ENCODE assay signal across 20 cellular contexts in genomic region chr14:63563370-63564026, GRCh38. TPM values are rescaled to one million over a fixed set of nuclear protein-coding genes. Genes with fewer than 3 reads are reported as not detected.
A peak's percentile ranks its signal among the peaks of the same experiment; 100 is the strongest.
DNase-seq lines count a peak whose midpoint lies in the region; ATAC-seq, FAIRE-seq and TF ChIP-seq lines count a peak whose summit lies in the region.
"Had no signal": no experiment of that assay in that cellular context is flagged by ENCODE, and none has a peak within 500 bp of the region (broad histone marks: within the 10 kb centered on the region; RNA-seq: fewer than 3 reads in every experiment).

No MANE protein-coding gene starts in this region.

- ATAC-seq in K562 = no peak; the same call in 2 of the 3 replicates
- no peak for ATAC-seq in HG03342 (IDR thresholded peaks at IDR 0.05; ENCODE audit: unreplicated experiment)
- ATAC-seq in HG02610 (IDR thresholded peaks at IDR 0.05; ENCODE audit: unreplicated experiment) = no peak
- ATAC-seq: activated naive CD8-positive, alpha-beta T cell treated with anti-CD3 and anti-CD28 coated beads, Interleukin-2, amount 50 U/mL, for 24 hours; naive thymus-derived CD8-positive, alpha-beta T cell had no signal

- dilution Hi-C loops in keratinocyte (cut with MboI; ENCODE audit: extremely low pct_ligation_motif_present, low sequenced_read_pairs) = no loop called here

- no peaks in the 10 kb centered on the region for H3K9me3 ChIP-seq in Caco-2
- no peaks in the 10 kb centered on the region for H3K9me3 ChIP-seq in Loucy (ENCODE audit: insufficient read depth, low read depth, low read length)
- H3K9me3 ChIP-seq in K562 (replicated peaks; ENCODE audit: control insufficient read depth, insufficient read depth, low read depth, low read length) = no peaks in the 10 kb centered on the region
- H3K9me3 ChIP-seq in keratinocyte (ENCODE audit: control insufficient read depth, low read depth, low read length) = no peaks in the 10 kb centered on the region
- H3K9me3 ChIP-seq: tibial artery had no signal

- H3K4me1 Mint-ChIP-seq in Caco-2 (ENCODE audit: low read depth, unreplicated experiment) = peaks cover 8% of the 10 kb centered on the region
- no peaks in the 10 kb centered on the region for H3K4me1 Mint-ChIP-seq in activated naive CD4-positive, alpha-beta T cell treated with anti-CD3 and anti-CD28 coated beads for 36 hours (ENCODE audit: low read depth)
- H3K4me1 Mint-ChIP-seq: activated naive CD8-positive, alpha-beta T cell treated with anti-CD3 and anti-CD28 coated beads, Interleukin-2, amount 50 U/mL, for 24 hours; naive thymus-derived CD8-positive, alpha-beta T cell had no signal

- TF ChIP-seq POLR2A in K562 (conservative IDR thresholded peaks at IDR 0.05) = no peak

- no peak for TF ChIP-seq RAD21 in K562 (CRISPR knock-in tag; conservative IDR thresholded peaks at IDR 0.05 in 1 of 2, IDR thresholded peaks at IDR 0.05 in 1 of 2)

- no peak for TF ChIP-seq EP300 in K562 (IDR thresholded peaks at IDR 0.05; ENCODE audit: low read length)

- H3K4me3 Mint-ChIP-seq in Caco-2 (ENCODE audit: unreplicated experiment) = no peak overlapping the region
- H3K4me3 Mint-ChIP-seq in activated naive CD4-positive, alpha-beta T cell treated with anti-CD3 and anti-CD28 coated beads for 36 hours = no peak overlapping the region
- H3K4me3 Mint-ChIP-seq: activated naive CD8-positive, alpha-beta T cell treated with anti-CD3 and anti-CD28 coated beads, Interleukin-2, amount 50 U/mL, for 24 hours; naive thymus-derived CD8-positive, alpha-beta T cell had no signal

- H3K9me2 ChIP-seq in Loucy (replicated peaks; ENCODE audit: low read depth, low read length) = no peaks in the 10 kb centered on the region

- peak overlapping the region; percentile 75 for H3K27ac Mint-ChIP-seq in Caco-2 (ENCODE audit: unreplicated experiment)
- no peak overlapping the region for H3K27ac Mint-ChIP-seq in activated naive CD4-positive, alpha-beta T cell treated with anti-CD3 and anti-CD28 coated beads for 36 hours
- H3K27ac Mint-ChIP-seq: activated naive CD8-positive, alpha-beta T cell treated with anti-CD3 and anti-CD28 coated beads, Interleukin-2, amount 50 U/mL, for 24 hours; naive thymus-derived CD8-positive, alpha-beta T cell had no signal

- H2AFZ ChIP-seq in Loucy (ENCODE audit: low read length) (0 out of 2 replicates have a peak overlapping the region, but pooled peaks have one; percentile 22), K562 (ENCODE audit: low read depth, low read length) (no peak overlapping the region), keratinocyte (ENCODE audit: control insufficient read depth, low read length) (no peak overlapping the region)

- H3K4me2 ChIP-seq in Loucy (ENCODE audit: low read depth, low read length, poor library complexity, severe bottlenecking) (no peak overlapping the region), K562 (ENCODE audit: insufficient read depth, low read length) (no peak overlapping the region), keratinocyte (ENCODE audit: control insufficient read depth, extremely low read depth, insufficient read depth, low read depth, low read length) (no peak overlapping the region)

- H3F3A ChIP-seq in Loucy (ENCODE audit: low read depth) = no peaks in the 10 kb centered on the region

- no peaks in the 10 kb centered on the region for H3K36me3 Mint-ChIP-seq in Caco-2 (ENCODE audit: insufficient read depth, unreplicated experiment)
- no peaks in the 10 kb centered on the region for H3K36me3 Mint-ChIP-seq in activated naive CD4-positive, alpha-beta T cell treated with anti-CD3 and anti-CD28 coated beads for 36 hours (ENCODE audit: low read depth)
- H3K36me3 Mint-ChIP-seq: naive thymus-derived CD8-positive, alpha-beta T cell had no signal

- in situ Hi-C loops in K562 (cut with MboI) = no loop called here

- H3K9ac ChIP-seq in Loucy (ENCODE audit: low read depth, low read length, poor library complexity, severe bottlenecking) (no peak overlapping the region), K562 (ENCODE audit: insufficient read depth in 1 of 2, low read depth in 2 of 2, low read length in 2 of 2) (no peak overlapping the region), keratinocyte (ENCODE audit: control insufficient read depth, extremely low read depth, insufficient read depth, low read length) (no peak overlapping the region)

- CTCF ChIA-PET in Caco-2 (lab: Charles Lee) (no interaction called here), K562 (lab: Yijun Ruan, JAX; ENCODE audit: low intra/inter-chr PET ratio) (no interaction called here)
- CTCF ChIA-PET in activated naive CD4-positive, alpha-beta T cell treated with anti-CD3 and anti-CD28 coated beads for 36 hours (lab: Charles Lee) = no interaction called here

- no peak for TF ChIP-seq CTCF in Caco-2 (IDR thresholded peaks at IDR 0.05; ENCODE audit: insufficient read depth in 1 of 2, low read depth in 1 of 2, low read length in 1 of 2, severe bottlenecking in 1 of 2, unreplicated experiment in 1 of 2)
- no peak for TF ChIP-seq CTCF in Loucy (conservative IDR thresholded peaks at IDR 0.05; ENCODE audit: low read length)
- TF ChIP-seq CTCF in K562 (IDR thresholded peaks at IDR 0.05 in 2 of 3, conservative IDR thresholded peaks at IDR 0.05 in 1 of 3; ENCODE audit: insufficient read depth in 2 of 3, low read depth in 1 of 3, low read length in 3 of 3) = no peak
- TF ChIP-seq CTCF in keratinocyte (optimal IDR thresholded peaks at IDR 0.05 in 1 of 3, IDR thresholded peaks at IDR 0.05 in 1 of 3, conservative IDR thresholded peaks at IDR 0.05 in 1 of 3; ENCODE audit: extremely low read depth in 1 of 3, insufficient read depth in 2 of 3, low read length in 3 of 3) = no peak

- DNase-seq in Caco-2 (peak in 1 of 2 experiments; percentile 36), K562 (ENCODE audit: extremely low read depth in 1 of 4, low spot score in 3 of 4) (peak in 1 of 4 experiments; percentile 13), keratinocyte (ENCODE audit: low read depth, low spot score) (no peak), AML-193 (lab: John Stamatoyannopoulos, UW) (no peak)
- DNase-seq in activated naive CD4-positive, alpha-beta T cell treated with anti-CD3 and anti-CD28 coated beads for 36 hours = no peak
- DNase-seq: activated CD4-positive, alpha-beta T cell treated with anti-CD3 and anti-CD28 coated beads, Interleukin-2, amount 50 U/mL, for 4 hours; activated naive CD8-positive, alpha-beta T cell treated with anti-CD3 and anti-CD28 coated beads, Interleukin-2, amount 50 U/mL, for 24 hours; activated T-cell treated with anti-CD3 and anti-CD28 coated beads, Interleukin-2, amount 50 U/mL, for 48 hours; naive thymus-derived CD8-positive, alpha-beta T cell; NCI-H1092; NCI-H2227 treated with DMSO at 0.1 percent for 48 hours; retina; stimulated activated CD8-positive, alpha-beta memory T cell treated with anti-CD3 and anti-CD28 coated beads, Interleukin-4, amount 100 ng/mL, for 48 hours had no signal

- no peak overlapping the region for H3K27ac ChIP-seq in K562 (ENCODE audit: extremely low read depth, low read depth, low read length)
- no peak overlapping the region for H3K27ac ChIP-seq in keratinocyte (ENCODE audit: control insufficient read depth, insufficient read depth, low read length)
- H3K27ac ChIP-seq: coronary artery, SK-N-MC, tibial artery had no signal

- H3K79me2 ChIP-seq in Loucy (ENCODE audit: insufficient read depth, low read length) (no peaks in the 10 kb centered on the region), K562 (ENCODE audit: control insufficient read depth, insufficient read depth, low read length) (no peaks in the 10 kb centered on the region), keratinocyte (ENCODE audit: control insufficient read depth, insufficient read depth, low read length) (no peaks in the 10 kb centered on the region)

- no peaks in the 10 kb centered on the region for H3K27me3 Mint-ChIP-seq in Caco-2 (ENCODE audit: insufficient read depth, unreplicated experiment)
- H3K27me3 Mint-ChIP-seq in activated naive CD4-positive, alpha-beta T cell treated with anti-CD3 and anti-CD28 coated beads for 36 hours (ENCODE audit: low read depth) = no peaks in the 10 kb centered on the region

- H4K20me1 ChIP-seq in Loucy (ENCODE audit: insufficient read depth, low read length, poor library complexity, severe bottlenecking) (no peaks in the 10 kb centered on the region), K562 (replicated peaks; ENCODE audit: control insufficient read depth, insufficient read depth, low read length) (no peaks in the 10 kb centered on the region), keratinocyte (ENCODE audit: control insufficient read depth, extremely low read depth, insufficient read depth, low read length) (no peaks in the 10 kb centered on the region)

- H3K9me1 ChIP-seq in K562 (ENCODE audit: control insufficient read depth, insufficient read depth, low read length) (no peaks in the 10 kb centered on the region), keratinocyte (ENCODE audit: control insufficient read depth, extremely low read depth, insufficient read depth, low read length) (no peaks in the 10 kb centered on the region)

- H3K4me3 ChIP-seq in Caco-2 (ENCODE audit: low read depth, low read length) (no peak overlapping the region), Loucy (ENCODE audit: low read length, poor library complexity, severe bottlenecking) (no peak overlapping the region), K562 (no peak overlapping the region), keratinocyte (ENCODE audit: control insufficient read depth in 2 of 3, extremely low read depth in 1 of 3, insufficient read depth in 2 of 3, low read depth in 1 of 3, low read length in 3 of 3) (no peak overlapping the region)
- H3K4me3 ChIP-seq: coronary artery, SK-N-MC, tibial artery had no signal

- FAIRE-seq in K562 (lab: Jason Lieb, UNC) (no peak), keratinocyte (lab: Jason Lieb, UNC) (peak; percentile 74)
- FAIRE-seq: D721Med had no signal

- no peaks in the 10 kb centered on the region for H3K36me3 ChIP-seq in Caco-2 (ENCODE audit: control insufficient read depth, insufficient read depth, low read length)
- no peaks in the 10 kb centered on the region for H3K36me3 ChIP-seq in Loucy (ENCODE audit: insufficient read depth, low read length)
- no peaks in the 10 kb centered on the region for H3K36me3 ChIP-seq in K562 (ENCODE audit: control insufficient read depth, insufficient read depth, low read length)
- H3K36me3 ChIP-seq in keratinocyte (ENCODE audit: control insufficient read depth in 2 of 2, extremely low read depth in 1 of 2, insufficient read depth in 2 of 2, low read length in 2 of 2) = no peaks in the 10 kb centered on the region
- H3K36me3 ChIP-seq: tibial artery had no signal

- intact Hi-C loops in Caco-2 (cut with micrococcal nuclease; ENCODE audit: unreplicated experiment) (no loop called here), K562 (cut with micrococcal nuclease) (no loop called here)
- intact Hi-C loops in activated naive CD4-positive, alpha-beta T cell treated with anti-CD3 and anti-CD28 coated beads for 36 hours (cut with micrococcal nuclease) = no loop called here

- POLR2A ChIA-PET in Caco-2 (lab: Charles Lee) (interaction anchor here (1.0 kb wide), 1 partner anchor 20 kb away, joined by 3 read pairs; no protein-coding TSS in a partner anchor), K562 (lab: Yijun Ruan, JAX) (no interaction called here)

- H3K9me3 Mint-ChIP-seq in Caco-2 (ENCODE audit: unreplicated experiment) = peaks cover 10% of the 10 kb centered on the region
- H3K9me3 Mint-ChIP-seq in activated naive CD4-positive, alpha-beta T cell treated with anti-CD3 and anti-CD28 coated beads for 36 hours = no peaks in the 10 kb centered on the region
- H3K9me3 Mint-ChIP-seq: activated naive CD8-positive, alpha-beta T cell treated with anti-CD3 and anti-CD28 coated beads, Interleukin-2, amount 50 U/mL, for 24 hours had no signal

- BruUV-seq in Caco-2 (replicated peaks; lab: Mats Ljungman, UMichigan) (no TSS peak), K562 (replicated peaks; lab: Mats Ljungman, UMichigan) (no TSS peak)

- H3K4me1 ChIP-seq in Caco-2 (peaks cover 26% of the 10 kb centered on the region), Loucy (ENCODE audit: insufficient read depth, low read length, poor library complexity, severe bottlenecking) (no peaks in the 10 kb centered on the region), K562 (replicated peaks in 1 of 2; ENCODE audit: control insufficient read depth in 2 of 2, insufficient read depth in 2 of 2, low read length in 2 of 2) (no peaks in the 10 kb centered on the region), keratinocyte (ENCODE audit: control insufficient read depth, extremely low read depth, insufficient read depth, low read length) (peaks cover 11% of the 10 kb centered on the region)
- H3K4me1 ChIP-seq: tibial artery had no signal

- H3K27me3 ChIP-seq in Caco-2 (replicated peaks; ENCODE audit: control insufficient read depth, insufficient read depth, low read length) = no peaks in the 10 kb centered on the region
- H3K27me3 ChIP-seq in Loucy (ENCODE audit: insufficient read depth, low read length, poor library complexity, severe bottlenecking) = no peaks in the 10 kb centered on the region
- H3K27me3 ChIP-seq in K562 (ENCODE audit: control insufficient read depth in 2 of 2, insufficient read depth in 2 of 2, low read length in 2 of 2) = peaks cover 3 to 5% of the 10 kb centered on the region in 2 experiments; a peak in 3 of 5 replicates
- no peaks in the 10 kb centered on the region for H3K27me3 ChIP-seq in keratinocyte (ENCODE audit: control insufficient read depth, extremely low read depth, insufficient read depth, low read length)
- H3K27me3 ChIP-seq: tibial artery had no signal

- WGBS in K562 (ENCODE audit: insufficient coverage, low coverage, missing lambda C conversion rate) = 4% methylated on average over 7 of the region's 7 CpGs

RNA-seq across cellular contexts. Expression of gene PPP2R5E, which starts 20.3 kb away (rescaled TPM):
- 56.6 and 58.6 TPM in 2 replicates for total RNA-seq in Caco-2 (2022)
- 13.7 and 28.3 TPM in 2 replicates for total RNA-seq in K562 (2011; cell fraction: chromatin; rRNA removed; ENCODE audit: low replicate concordance)
- 10.8 TPM in 2 replicates for total RNA-seq in K562 (2011; cell fraction: nucleolus; rRNA removed)
- 19.8 and 35.3 TPM in 2 replicates for total RNA-seq in K562 (2011; cell fraction: nucleoplasm; rRNA removed)
- 5.1 and 5.2 TPM in 2 replicates for total RNA-seq in K562 (2014; rRNA removed)
- 15.6 and 18.1 TPM in 2 replicates for total RNA-seq in K562 (2014; rRNA removed; fragmentation: Illumina TruSeq; extraction: Trizol)
- total RNA-seq in K562 (2015; rRNA removed; fragmentation: Illumina TruSeq; extraction: Trizol) = 14.1 and 14.5 TPM in 2 replicates
- 30.3 and 30.8 TPM in 2 replicates for total RNA-seq in K562 (2021)
- polyA plus RNA-seq in K562 (2011; rRNA removed) = 5.5 and 11.0 TPM in 2 replicates
- polyA plus RNA-seq in K562 (2011; cell fraction: cytosol; rRNA removed) = 3.1 and 3.5 TPM in 2 replicates
- polyA plus RNA-seq in K562 (2011; cell fraction: nucleus; rRNA removed) = 3.8 and 4.2 TPM in 2 replicates
- 13.1 and 15.3 TPM in 2 replicates for polyA plus RNA-seq in K562 (2012)
- polyA plus RNA-seq in K562 (2014; fragmentation: Illumina TruSeq; extraction: Trizol) = 15.8 and 18.4 TPM in 2 replicates
- polyA plus RNA-seq in K562 (2014; fragmentation: Nextera tagmentation; extraction: Ambion mirVana) = 1 to 10 TPM; 4.2 to 6.2 TPM
- polyA plus RNA-seq in K562 (2014; rRNA removed) = 8.9 and 9.0 TPM in 2 replicates
- polyA minus RNA-seq in K562 (2011; rRNA and poly(A)+ RNA removed) = 16.0 and 18.8 TPM in 2 replicates
- 12.3 and 20.4 TPM in 2 replicates for polyA minus RNA-seq in K562 (2011; cell fraction: cytosol; rRNA and poly(A)+ RNA removed)
- polyA minus RNA-seq in K562 (2011; cell fraction: nucleus; rRNA and poly(A)+ RNA removed) = 6.3 and 9.1 TPM in 2 replicates
- polyA plus RNA-seq in keratinocyte = 11.2 to 23.4 TPM (median 22.7 TPM) in 3 replicates
- 30.0 TPM for polyA plus RNA-seq in keratinocyte (2011; ENCODE audit: low read depth)
- 15.5 and 31.4 TPM in 2 replicates for polyA plus RNA-seq in keratinocyte (2011; cell fraction: cytosol; rRNA removed)
- 13.8 and 17.9 TPM in 2 replicates for polyA plus RNA-seq in keratinocyte (2011; cell fraction: nucleus; rRNA removed)
- 19.4 and 25.2 TPM in 2 replicates for polyA plus RNA-seq in keratinocyte (2012; ENCODE audit: low replicate concordance)
- 7.8 to 37.8 TPM (median 14.9 TPM) in 3 replicates for polyA minus RNA-seq in keratinocyte
- polyA minus RNA-seq in keratinocyte (2011; cell fraction: cytosol; rRNA and poly(A)+ RNA removed) = 24.9 TPM
- polyA minus RNA-seq in keratinocyte (2011; cell fraction: nucleus; rRNA and poly(A)+ RNA removed) = 16.0 and 34.0 TPM in 2 replicates
- total RNA-seq in activated naive CD4-positive, alpha-beta T cell treated with anti-CD3 and anti-CD28 coated beads for 36 hours = 10 to 100 TPM; 30.0 to 32.5 TPM
